In the genomic region with DNA sequence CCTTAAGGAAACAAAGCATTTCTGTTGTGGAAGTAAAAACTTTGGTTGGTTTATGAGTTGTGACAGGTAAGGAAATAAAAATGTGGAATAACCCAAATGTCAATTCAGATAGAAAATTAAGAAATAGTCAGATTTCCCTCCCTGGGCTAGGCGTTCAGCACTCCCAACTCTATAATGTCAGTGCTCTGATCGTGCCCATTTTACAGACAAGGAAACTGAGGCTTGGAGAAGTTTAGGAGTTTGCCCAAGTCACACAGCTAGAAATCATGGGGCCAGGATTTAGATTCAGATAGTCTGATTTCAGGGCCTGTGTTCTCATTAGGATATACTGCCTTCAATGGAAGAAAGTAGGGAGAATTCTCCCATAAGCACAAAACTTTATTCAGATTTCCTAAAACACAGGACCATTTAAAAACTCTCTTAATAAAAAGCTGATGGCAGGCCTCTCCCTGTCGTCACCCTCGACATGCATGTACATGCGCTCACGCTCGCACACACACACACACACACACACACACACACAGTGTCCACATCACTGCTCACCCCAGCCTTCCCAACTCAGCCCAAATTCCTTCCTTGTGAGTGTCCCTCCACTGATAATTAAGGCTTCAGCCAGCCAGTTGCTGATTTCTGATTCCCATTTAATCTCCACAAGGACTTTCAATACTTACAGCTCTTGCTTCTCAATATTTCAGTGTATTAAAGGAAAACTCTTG, we compare ENCODE assay signal across 14 cellular contexts. TPM values are rescaled to one million over a fixed set of nuclear protein-coding genes. Genes with fewer than 3 reads are reported as not detected.
DNase-seq lines count a peak whose midpoint lies in the region; ATAC-seq, FAIRE-seq and TF ChIP-seq lines count a peak whose summit lies in the region.
"Had no signal": no experiment of that assay in that cellular context is flagged by ENCODE, and none has a peak within 500 bp of the region (broad histone marks: within the 10 kb centered on the region; RNA-seq: fewer than 3 reads in every experiment).

No MANE protein-coding gene starts in this region.

- WGBS in right cardiac atrium = 72% methylated on average over 7 of the region's 7 CpGs
- WGBS in smooth muscle cell (ENCODE audit: low lambda C conversion rate) = 37% methylated on average over 7 of the region's 7 CpGs

- H3K4me1 Mint-ChIP-seq in CD8-positive, alpha-beta memory T cell = no peaks in the 10 kb centered on the region

- no peak overlapping the region for H2AFZ ChIP-seq in smooth muscle cell (ENCODE audit: low read depth)

- no peak overlapping the region for H3K9ac ChIP-seq in smooth muscle cell (ENCODE audit: low read depth)

- H3K9me3 ChIP-seq in right cardiac atrium (ENCODE audit: control insufficient read depth, low read length) = no peaks in the 10 kb centered on the region
- no peaks in the 10 kb centered on the region for H3K9me3 ChIP-seq in smooth muscle cell (replicated peaks; ENCODE audit: low read depth)
- no peaks in the 10 kb centered on the region for H3K9me3 ChIP-seq in CD8-positive, alpha-beta memory T cell (ENCODE audit: low read length)
- H3K9me3 ChIP-seq: gastrocnemius medialis had no signal

- H3K27ac ChIP-seq in right cardiac atrium (ENCODE audit: low read length) (peak overlapping the region; percentile 69), smooth muscle cell (ENCODE audit: low read depth) (peak overlapping the region; percentile 71)
- no peak overlapping the region for H3K27ac ChIP-seq in CD8-positive, alpha-beta memory T cell (ENCODE audit: low read depth, low read length)

- CTCF ChIA-PET in CD8-positive, alpha-beta memory T cell (lab: Charles Lee) = no interaction called here

- H3K36me3 ChIP-seq in bronchial epithelial cell (ENCODE audit: control insufficient read depth, insufficient read depth, low read length) (no peaks in the 10 kb centered on the region), smooth muscle cell (ENCODE audit: low read depth) (no peaks in the 10 kb centered on the region)
- no peaks in the 10 kb centered on the region for H3K36me3 ChIP-seq in CD8-positive, alpha-beta memory T cell (ENCODE audit: insufficient read depth, low read length)
- H3K36me3 ChIP-seq: gastrocnemius medialis had no signal

- TF ChIP-seq CTCF in bronchial epithelial cell (IDR thresholded peaks at IDR 0.05; ENCODE audit: insufficient read depth, low read length, severe bottlenecking) = no peak
- no peak for TF ChIP-seq CTCF in smooth muscle cell (IDR thresholded peaks at IDR 0.05; ENCODE audit: borderline replicate concordance, insufficient read depth, poor library complexity, severe bottlenecking)

- no peaks in the 10 kb centered on the region for H3K9me3 Mint-ChIP-seq in CD8-positive, alpha-beta memory T cell

- H3K79me2 ChIP-seq in smooth muscle cell (ENCODE audit: low read depth) = no peaks in the 10 kb centered on the region

- no peak overlapping the region for H3K4me3 ChIP-seq in bronchial epithelial cell (ENCODE audit: low read depth, low read length)
- H3K4me3 ChIP-seq in right cardiac atrium (ENCODE audit: low read length) = no peak overlapping the region
- no peak overlapping the region for H3K4me3 ChIP-seq in smooth muscle cell
- no peak overlapping the region for H3K4me3 ChIP-seq in CD8-positive, alpha-beta memory T cell (ENCODE audit: low read length)
- H3K4me3 ChIP-seq: gastrocnemius medialis had no signal

- no peak for FAIRE-seq in bronchial epithelial cell (lab: Jason Lieb, UNC)

- no peaks in the 10 kb centered on the region for H3K27me3 ChIP-seq in bronchial epithelial cell (ENCODE audit: control insufficient read depth, insufficient read depth, low read length)
- H3K27me3 ChIP-seq in right cardiac atrium (ENCODE audit: control insufficient read depth, insufficient read depth) = no peaks in the 10 kb centered on the region
- no peaks in the 10 kb centered on the region for H3K27me3 ChIP-seq in smooth muscle cell (ENCODE audit: low read depth)
- no peaks in the 10 kb centered on the region for H3K27me3 ChIP-seq in CD8-positive, alpha-beta memory T cell (ENCODE audit: insufficient read depth, low read length, poor library complexity, severe bottlenecking)
- H3K27me3 ChIP-seq: gastrocnemius medialis had no signal

- peak; percentile 40 for DNase-seq in HCEC 1CT
- peak; percentile 96 for DNase-seq in bronchial epithelial cell (ENCODE audit: low read depth)
- peak; percentile 67 to 86 (median 77) for DNase-seq in right cardiac atrium
- DNase-seq in smooth muscle cell (lab: John Stamatoyannopoulos, UW; ENCODE audit: unreplicated experiment) = no peak
- DNase-seq in CD8-positive, alpha-beta memory T cell = no peak
- DNase-seq in NCI-H526 treated with DMSO at 0.1 percent for 48 hours (lab: John Stamatoyannopoulos, UW) = no peak
- DNase-seq in NCI-H526 (lab: John Stamatoyannopoulos, UW) = no peak
- DNase-seq: H9; NCI-H2081 treated with DMSO at 0.1 percent for 48 hours; stimulated activated CD4-positive, alpha-beta T cell treated with anti-CD3 and anti-CD28 coated beads, Interleukin-4, amount 100 ng/mL, for 24 hours; trophoblast cell had no signal

- H3K4me2 ChIP-seq in smooth muscle cell = peak overlapping the region; percentile 75

- intact Hi-C loops in right cardiac atrium (cut with DNase I) = no loop called here

- H3K4me1 ChIP-seq in right cardiac atrium (ENCODE audit: control insufficient read depth, insufficient read depth, low read length) (peaks cover 2% of the 10 kb centered on the region), smooth muscle cell (ENCODE audit: low read depth) (peaks cover 3% of the 10 kb centered on the region)
- no peaks in the 10 kb centered on the region for H3K4me1 ChIP-seq in CD8-positive, alpha-beta memory T cell (ENCODE audit: insufficient read depth, low read length)

- H3K27ac Mint-ChIP-seq in CD8-positive, alpha-beta memory T cell = no peak overlapping the region
- H3K27ac Mint-ChIP-seq: activated naive CD4-positive, alpha-beta T cell treated with anti-CD3 and anti-CD28 coated beads, Interleukin-2, amount 50 U/mL, for 72 hours; H9 had no signal

- POLR2A ChIA-PET in CD8-positive, alpha-beta memory T cell (lab: Charles Lee) = no interaction called here

- ATAC-seq in right cardiac atrium (peak; percentile 84 to 87), GM18505 (IDR thresholded peaks at IDR 0.05; ENCODE audit: unreplicated experiment) (no peak)
- ATAC-seq: activated naive CD4-positive, alpha-beta T cell treated with anti-CD3 and anti-CD28 coated beads, Interleukin-2, amount 50 U/mL, for 72 hours had no signal

- no peak overlapping the region for H3K4me3 Mint-ChIP-seq in CD8-positive, alpha-beta memory T cell
- H3K4me3 Mint-ChIP-seq: H9 had no signal

- H4K20me1 ChIP-seq in smooth muscle cell (ENCODE audit: low read depth) = no peaks in the 10 kb centered on the region

- peaks cover 8% of the 10 kb centered on the region for H3F3A ChIP-seq in smooth muscle cell (ENCODE audit: low read depth)

- TF ChIP-seq POLR2A in GM18505 (IDR thresholded peaks at IDR 0.05; ENCODE audit: borderline replicate concordance, extremely low read depth, insufficient read depth, insufficient read length) = no peak

- peaks cover 0 to 1% (median 0%) of the 10 kb centered on the region in 3 donors for H3K36me3 Mint-ChIP-seq in CD8-positive, alpha-beta memory T cell
- H3K36me3 Mint-ChIP-seq: activated naive CD4-positive, alpha-beta T cell treated with anti-CD3 and anti-CD28 coated beads, Interleukin-2, amount 50 U/mL, for 72 hours had no signal

- H3K27me3 Mint-ChIP-seq in CD8-positive, alpha-beta memory T cell = peaks cover 11 to 21% of the 10 kb centered on the region in 2 donors

RNA-seq across cellular contexts. Expression of a gene that starts 49.1 kb away (rescaled TPM):
- total RNA-seq in bronchial epithelial cell (not detected in 2 replicates), right cardiac atrium (under 1 TPM; 0.14 to 0.21 (median 0.18) TPM), smooth muscle cell (0.22 TPM in 2 replicates)
- polyA plus RNA-seq in right cardiac atrium (0.07 TPM), smooth muscle cell (not detected in 2 replicates)
- under 1 TPM; 0.11 to 0.13 TPM for total RNA-seq in CD8-positive, alpha-beta memory T cell
- 0.16 TPM for polyA plus RNA-seq in CD8-positive, alpha-beta memory T cell
- total RNA-seq: activated naive CD4-positive, alpha-beta T cell treated with anti-CD3 and anti-CD28 coated beads, Interleukin-2, amount 50 U/mL, for 72 hours had no signal

Comparison
In these comparisons a context has a peak if more than half of its experiments do, and no peak if none do; other contexts are left out.
1. DNase-seq: peak in HCEC 1CT (single experiment), bronchial epithelial cell (single experiment) and right cardiac atrium (3 of 3); none in smooth muscle cell (single experiment), CD8-positive, alpha-beta memory T cell (0 of 5), NCI-H526 treated with DMSO at 0.1 percent for 48 hours (single experiment) and NCI-H526 (0 of 2).